In genomic region chr2:101770672-101771071, GRCh38 we compare ENCODE assay signal across 8 cellular contexts.
A peak's percentile ranks its signal among the peaks of the same experiment; 100 is the strongest.
DNase-seq lines count a peak whose midpoint lies in the region; ATAC-seq and TF ChIP-seq lines count a peak whose summit lies in the region.

No MANE protein-coding gene starts in this region.

- DNase-seq in SHP77 (lab: John Stamatoyannopoulos, UW) (peak; percentile 36 to 37), SHP77 treated with DMSO at 0.1 percent for 48 hours (lab: John Stamatoyannopoulos, UW) (no peak), NCI-H2029 treated with DMSO at 0.1 percent for 48 hours (lab: John Stamatoyannopoulos, UW) (peak; percentile 8), left kidney (ENCODE audit: low read depth, low spot score) (peak; percentile 60), prostate gland (ENCODE audit: low spot score) (no peak), DMS114 treated with DMSO at 0.1 percent for 48 hours (lab: John Stamatoyannopoulos, UW; ENCODE audit: unreplicated experiment) (no peak)
- DNase-seq in activated CD8-positive, alpha-beta T cell treated with anti-CD3 and anti-CD28 coated beads for 36 hours = peak; percentile 49

- H3K27me3 ChIP-seq in prostate gland (replicated peaks; ENCODE audit: insufficient read depth) = no peaks in the 10 kb centered on the region

- TF ChIP-seq POLR2A in prostate gland (IDR thresholded peaks at IDR 0.05) = no peak

- H3K27me3 Mint-ChIP-seq in activated CD8-positive, alpha-beta T cell treated with anti-CD3 and anti-CD28 coated beads for 36 hours = no peaks in the 10 kb centered on the region

- WGBS in prostate gland = 55% methylated on average over 2 of the region's 2 CpGs

- peak; percentile 70 for ATAC-seq in HG02571 (IDR thresholded peaks at IDR 0.05; ENCODE audit: unreplicated experiment)
- ATAC-seq in activated CD8-positive, alpha-beta T cell treated with anti-CD3 and anti-CD28 coated beads for 36 hours = peak; percentile 31

- no peaks in the 10 kb centered on the region for H3K36me3 ChIP-seq in prostate gland

- no peaks in the 10 kb centered on the region for H3K9me3 ChIP-seq in prostate gland

- H3K4me3 ChIP-seq in prostate gland = no peak overlapping the region

- H3K4me1 Mint-ChIP-seq in activated CD8-positive, alpha-beta T cell treated with anti-CD3 and anti-CD28 coated beads for 36 hours (ENCODE audit: low read depth) = peaks cover 82% of the 10 kb centered on the region

- POLR2A ChIA-PET in activated CD8-positive, alpha-beta T cell treated with anti-CD3 and anti-CD28 coated beads for 36 hours (lab: Charles Lee) = interaction anchor here (1.1 kb wide), 1 partner anchor 9 kb away, joined by 3 read pairs; no protein-coding TSS in a partner anchor

- TF ChIP-seq CTCF in activated CD8-positive, alpha-beta T cell treated with anti-CD3 and anti-CD28 coated beads for 36 hours (IDR thresholded peaks at IDR 0.05) = peak; percentile 47
- no peak for TF ChIP-seq CTCF in prostate gland (IDR thresholded peaks at IDR 0.05)

- CTCF ChIA-PET in activated CD8-positive, alpha-beta T cell treated with anti-CD3 and anti-CD28 coated beads for 36 hours (lab: Charles Lee) = interaction anchor here (0.8 to 3.2 kb wide), 18 partner anchors 9 to 428 kb away, joined by 3 to 17 read pairs (median 4); no protein-coding TSS in a partner anchor

- intact Hi-C loops in activated CD8-positive, alpha-beta T cell treated with anti-CD3 and anti-CD28 coated beads for 36 hours (cut with micrococcal nuclease) = loop anchor here (10.0 kb wide), 1 partner anchor 54 kb away; no protein-coding TSS in a partner anchor
- intact Hi-C loops in prostate gland (cut with DNase I) = no loop called here

- no peak overlapping the region for H3K27ac ChIP-seq in prostate gland

- no peak overlapping the region for H3K27ac Mint-ChIP-seq in activated CD8-positive, alpha-beta T cell treated with anti-CD3 and anti-CD28 coated beads for 36 hours

- peaks cover 6% of the 10 kb centered on the region for H3K4me1 ChIP-seq in prostate gland (replicated peaks)

- H3K4me3 Mint-ChIP-seq in activated CD8-positive, alpha-beta T cell treated with anti-CD3 and anti-CD28 coated beads for 36 hours = no peak overlapping the region

- H3K9me3 Mint-ChIP-seq in activated CD8-positive, alpha-beta T cell treated with anti-CD3 and anti-CD28 coated beads for 36 hours = no peaks in the 10 kb centered on the region

- no peaks in the 10 kb centered on the region for H3K36me3 Mint-ChIP-seq in activated CD8-positive, alpha-beta T cell treated with anti-CD3 and anti-CD28 coated beads for 36 hours (ENCODE audit: low read depth)

Comparison
In these comparisons a context has a peak if more than half of its experiments do, and no peak if none do; other contexts are left out.
1. DNase-seq: peak in SHP77 (2 of 2), NCI-H2029 treated with DMSO at 0.1 percent for 48 hours (single experiment), activated CD8-positive, alpha-beta T cell treated with anti-CD3 and anti-CD28 coated beads for 36 hours (single experiment) and left kidney (single experiment); none in SHP77 treated with DMSO at 0.1 percent for 48 hours (single experiment), prostate gland (single experiment) and DMS114 treated with DMSO at 0.1 percent for 48 hours (single experiment).